In the genomic region with DNA sequence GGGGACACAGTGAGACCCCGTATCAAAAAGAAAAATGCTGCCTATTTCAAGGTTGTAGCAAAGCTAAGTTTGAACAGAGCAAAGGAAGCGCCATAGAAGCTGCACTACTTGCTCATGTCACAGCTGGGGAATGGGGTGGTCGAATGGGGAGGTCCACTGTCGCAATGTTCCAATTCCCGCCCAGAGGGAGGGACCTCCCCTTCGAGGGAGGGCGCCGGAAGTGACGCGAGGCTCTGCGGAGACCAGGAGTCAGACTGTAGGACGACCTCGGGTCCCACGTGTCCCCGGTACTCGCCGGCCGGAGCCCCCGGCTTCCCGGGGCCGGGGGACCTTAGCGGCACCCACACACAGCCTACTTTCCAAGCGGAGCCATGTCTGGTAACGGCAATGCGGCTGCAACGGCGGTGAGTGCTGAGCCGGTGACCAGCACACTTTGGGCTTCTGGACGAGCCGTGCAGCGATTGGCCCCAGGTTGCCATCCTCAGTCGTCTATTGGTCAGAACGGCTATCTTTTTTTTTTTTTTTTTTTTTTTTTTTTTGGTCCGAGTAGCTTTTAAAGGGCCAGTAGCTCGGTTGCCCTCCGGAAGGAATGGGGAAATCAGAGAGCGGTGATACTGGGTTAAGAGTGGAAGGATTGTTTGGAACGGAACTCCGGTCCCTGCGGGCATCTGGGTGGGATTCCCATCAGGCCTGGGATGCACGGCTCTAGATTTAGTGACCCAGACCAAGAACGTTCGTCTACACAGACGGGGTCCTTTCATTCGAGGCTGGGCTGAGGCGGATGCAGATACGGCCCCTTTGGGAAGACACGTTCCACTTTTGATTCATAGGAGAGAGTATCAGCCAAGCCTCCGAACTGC, we compare ENCODE assay signal across 1 cellular context.
TF ChIP-seq lines count a peak whose summit lies in the region.

TSS of gene HMBS (plus strand) at position 219 of the 860 bp plus-strand sequence. CDS start at position 372, 153 bp downstream.

TF ChIP-seq in K562, 482 proteins besides CTCF, POLR2A, EP300 and RAD21 (continued from another document and continues in another):
- TF ChIP-seq FOXP4 (CRISPR knock-in tag; IDR thresholded peaks at IDR 0.05; ENCODE audit: borderline replicate concordance), result no peak
- TF ChIP-seq NR3C1 (CRISPR knock-in tag; IDR thresholded peaks at IDR 0.05), result no peak
- no peak for TF ChIP-seq CCNT2 (IDR thresholded peaks at IDR 0.05; ENCODE audit: borderline replicate concordance, extremely low read depth, insufficient read length, low read depth, low read length)
- peak; percentile 67; the same call in 1 of the 2 replicates for TF ChIP-seq ETS1 (conservative IDR thresholded peaks at IDR 0.05; ENCODE audit: control insufficient read depth, low read depth, low read length)
- TF ChIP-seq RNF2 (IDR thresholded peaks at IDR 0.05), result no peak
- TF ChIP-seq, protein P1, sequence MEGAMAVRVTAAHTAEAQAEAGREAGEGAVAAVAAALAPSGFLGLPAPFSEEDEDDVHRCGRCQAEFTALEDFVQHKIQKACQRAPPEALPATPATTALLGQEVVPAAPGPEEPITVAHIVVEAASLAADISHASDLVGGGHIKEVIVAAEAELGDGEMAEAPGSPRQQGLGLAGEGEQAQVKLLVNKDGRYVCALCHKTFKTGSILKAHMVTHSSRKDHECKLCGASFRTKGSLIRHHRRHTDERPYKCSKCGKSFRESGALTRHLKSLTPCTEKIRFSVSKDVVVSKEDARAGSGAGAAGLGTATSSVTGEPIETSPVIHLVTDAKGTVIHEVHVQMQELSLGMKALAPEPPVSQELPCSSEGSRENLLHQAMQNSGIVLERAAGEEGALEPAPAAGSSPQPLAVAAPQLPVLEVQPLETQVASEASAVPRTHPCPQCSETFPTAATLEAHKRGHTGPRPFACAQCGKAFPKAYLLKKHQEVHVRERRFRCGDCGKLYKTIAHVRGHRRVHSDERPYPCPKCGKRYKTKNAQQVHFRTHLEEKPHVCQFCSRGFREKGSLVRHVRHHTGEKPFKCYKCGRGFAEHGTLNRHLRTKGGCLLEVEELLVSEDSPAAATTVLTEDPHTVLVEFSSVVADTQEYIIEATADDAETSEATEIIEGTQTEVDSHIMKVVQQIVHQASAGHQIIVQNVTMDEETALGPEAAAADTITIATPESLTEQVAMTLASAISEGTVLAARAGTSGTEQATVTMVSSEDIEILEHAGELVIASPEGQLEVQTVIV (CRISPR knock-in tag; IDR thresholded peaks at IDR 0.05; ENCODE audit: borderline replicate concordance), result no peak
- peak; percentile 82; the same call in 1 of the 2 replicates for TF ChIP-seq PHF8 (IDR thresholded peaks at IDR 0.05; ENCODE audit: borderline replicate concordance, low read length)
- TF ChIP-seq ERF (CRISPR knock-in tag; IDR thresholded peaks at IDR 0.05), result peak; percentile 39; the same call in 1 of the 2 replicates
- peak; percentile 40 for TF ChIP-seq TAF7 (tag; IDR thresholded peaks at IDR 0.05)
- peak; percentile 85 for TF ChIP-seq POLR2B (IDR thresholded peaks at IDR 0.05; ENCODE audit: low read depth, partially characterized antibody)
- TF ChIP-seq RREB1 (CRISPR knock-in tag; IDR thresholded peaks at IDR 0.05), result peak; percentile 17; the same call in 1 of the 2 replicates
- TF ChIP-seq MEF2D (tag; conservative IDR thresholded peaks at IDR 0.05; ENCODE audit: low read depth), result 0 out of 2 replicates have a peak, but pooled peaks have one; percentile 30
- TF ChIP-seq POLR3G (IDR thresholded peaks at IDR 0.05; ENCODE audit: extremely low read depth, insufficient read length, insufficient replicate concordance), result no peak
- peak; percentile 98 for TF ChIP-seq TFAP4 (CRISPR knock-in tag; IDR thresholded peaks at IDR 0.05; ENCODE audit: borderline replicate concordance)
- TF ChIP-seq SMAD4 (CRISPR knock-in tag; conservative IDR thresholded peaks at IDR 0.05), result 0 out of 2 replicates have a peak, but pooled peaks have one; percentile 41
- TF ChIP-seq FOXM1 (IDR thresholded peaks at IDR 0.05; ENCODE audit: low read depth), result peak; percentile 64
- no peak for TF ChIP-seq FOXM1 (CRISPR knock-in tag; IDR thresholded peaks at IDR 0.05; ENCODE audit: low read depth)
- TF ChIP-seq YY1 (IDR thresholded peaks at IDR 0.05; ENCODE audit: borderline replicate concordance in 1 of 3, control insufficient read depth in 1 of 3, extremely low read depth in 1 of 3, insufficient read depth in 3 of 3, insufficient read length in 1 of 3, insufficient replicate concordance in 2 of 3, low read depth in 1 of 3, low read length in 2 of 3), result peak in 2 of 3 experiments; percentile 21 to 71
- TF ChIP-seq ELF1 (tag; IDR thresholded peaks at IDR 0.05), result peak; percentile 56; the same call in 1 of the 2 replicates
- no peak for TF ChIP-seq LEF1 (IDR thresholded peaks at IDR 0.05)
- peak; percentile 77 for TF ChIP-seq NFYB (IDR thresholded peaks at IDR 0.05; ENCODE audit: extremely low read depth, insufficient read length)
- no peak for TF ChIP-seq PRMT5 (CRISPR knock-in tag; IDR thresholded peaks at IDR 0.05)
- TF ChIP-seq ZBTB40 (IDR thresholded peaks at IDR 0.05), result peak; percentile 86
- no peak for TF ChIP-seq ZBTB40 (CRISPR knock-in tag; IDR thresholded peaks at IDR 0.05)
